ENCODE assay signal across 9 cellular contexts in genomic region chr22:45263790-45264269, GRCh38. TPM values are rescaled to one million over a fixed set of nuclear protein-coding genes. Genes with fewer than 3 reads are reported as not detected.
DNase-seq lines count a peak whose midpoint lies in the region; ATAC-seq and TF ChIP-seq lines count a peak whose summit lies in the region.
"Had no signal": no experiment of that assay in that cellular context is flagged by ENCODE, and none has a peak within 500 bp of the region (broad histone marks: within the 10 kb centered on the region; RNA-seq: fewer than 3 reads in every experiment).

No MANE protein-coding gene starts in this region.

- H3K27me3 ChIP-seq in lower lobe of right lung (ENCODE audit: low read depth) (peaks cover 8% of the 10 kb centered on the region), tibial nerve (no peaks in the 10 kb centered on the region)

- TF ChIP-seq EP300 in tibial nerve (IDR thresholded peaks at IDR 0.05), result peak in 1 of 2 donors; percentile 45

- 14 to 18% methylated on average over 10 to 11 of the region's 11 CpGs for WGBS in tibial nerve, 2 donors

- TF ChIP-seq CTCF in lower lobe of right lung (IDR thresholded peaks at IDR 0.05) (peak; percentile 59), tibial nerve (IDR thresholded peaks at IDR 0.05) (peak; percentile 49 to 84 (median 65))

- DNase-seq in NCI-H524 (lab: John Stamatoyannopoulos, UW) (peak; percentile 53 to 78), NCI-H524 treated with DMSO at 0.1 percent for 48 hours (lab: John Stamatoyannopoulos, UW) (no peak), NOMO-1 treated with dmso at 0.1 percent for 144 hours (lab: John Stamatoyannopoulos, UW; ENCODE audit: unreplicated experiment) (peak; percentile 88), dermis blood vessel endothelial cell (peak; percentile 88), lower lobe of right lung (peak; percentile 77), tibial nerve (ENCODE audit: low spot score in 2 of 2) (peak; percentile 61 to 71), NCI-H2171 treated with DMSO at 0.1 percent for 48 hours (lab: John Stamatoyannopoulos, UW) (no peak)
- DNase-seq: CD4-positive, CD25-positive, alpha-beta regulatory T cell had no signal

- ATAC-seq in HG02884 (IDR thresholded peaks at IDR 0.05; ENCODE audit: unreplicated experiment) (peak; percentile 27), lower lobe of right lung (peak; percentile 86 to 90)

- H3K36me3 ChIP-seq in lower lobe of right lung, result no peaks in the 10 kb centered on the region
- H3K36me3 ChIP-seq in tibial nerve, result no peaks in the 10 kb centered on the region

- intact Hi-C loops in lower lobe of right lung (cut with DNase I), result no loop called here

- H3K9me3 ChIP-seq in lower lobe of right lung (no peaks in the 10 kb centered on the region), tibial nerve (no peaks in the 10 kb centered on the region)

- TF ChIP-seq POLR2A in tibial nerve (IDR thresholded peaks at IDR 0.05), result no peak

- H3K4me1 ChIP-seq in lower lobe of right lung (peaks cover 26% of the 10 kb centered on the region), tibial nerve (peaks cover 0 to 38% (median 22%) of the 10 kb centered on the region in 4 donors)

- H3K27ac ChIP-seq in lower lobe of right lung, result peak overlapping the region; percentile 32
- peak overlapping the region in 3 of 4 donors; percentile 40 to 64 (median 64) for H3K27ac ChIP-seq in tibial nerve

- H3K4me3 ChIP-seq in lower lobe of right lung (no peak overlapping the region), tibial nerve (no peak overlapping the region)

RNA-seq across cellular contexts. Expression of gene UPK3A, which starts 20.9 kb away (rescaled TPM):
- total RNA-seq in dermis blood vessel endothelial cell (not detected in 2 replicates), lower lobe of right lung (not detected), tibial nerve (not detected)
- total RNA-seq: CD4-positive, CD25-positive, alpha-beta regulatory T cell had no signal

RNA-seq across cellular contexts. Expression of gene KIAA0930, which starts 23.1 kb away (rescaled TPM):
- total RNA-seq in dermis blood vessel endothelial cell (73.9 and 81.8 TPM in 2 replicates), lower lobe of right lung (89.2 TPM), tibial nerve (10 to 100 TPM; 51.6 to 64.9 (median 62.0) TPM)

RNA-seq across cellular contexts. Expression of gene FAM118A, which starts 45.9 kb away (rescaled TPM):
- total RNA-seq in dermis blood vessel endothelial cell (14.2 and 28.6 TPM in 2 replicates), lower lobe of right lung (19.8 TPM), tibial nerve (100 to 1,000 TPM in 2 of 4 donors, 10 to 100 TPM in 2; 16.8 to 171 (median 83.2) TPM)

Comparison
In these comparisons a context has a peak if more than half of its experiments do, and no peak if none do; other contexts are left out.
1. DNase-seq: peak in NCI-H524 (2 of 2), NOMO-1 treated with dmso at 0.1 percent for 144 hours (single experiment), dermis blood vessel endothelial cell (single experiment), lower lobe of right lung (single experiment) and tibial nerve (2 of 2); none in NCI-H524 treated with DMSO at 0.1 percent for 48 hours (single experiment) and NCI-H2171 treated with DMSO at 0.1 percent for 48 hours (single experiment).